Comparison of ENCODE assay signal across 1 cellular context in the genomic region with DNA sequence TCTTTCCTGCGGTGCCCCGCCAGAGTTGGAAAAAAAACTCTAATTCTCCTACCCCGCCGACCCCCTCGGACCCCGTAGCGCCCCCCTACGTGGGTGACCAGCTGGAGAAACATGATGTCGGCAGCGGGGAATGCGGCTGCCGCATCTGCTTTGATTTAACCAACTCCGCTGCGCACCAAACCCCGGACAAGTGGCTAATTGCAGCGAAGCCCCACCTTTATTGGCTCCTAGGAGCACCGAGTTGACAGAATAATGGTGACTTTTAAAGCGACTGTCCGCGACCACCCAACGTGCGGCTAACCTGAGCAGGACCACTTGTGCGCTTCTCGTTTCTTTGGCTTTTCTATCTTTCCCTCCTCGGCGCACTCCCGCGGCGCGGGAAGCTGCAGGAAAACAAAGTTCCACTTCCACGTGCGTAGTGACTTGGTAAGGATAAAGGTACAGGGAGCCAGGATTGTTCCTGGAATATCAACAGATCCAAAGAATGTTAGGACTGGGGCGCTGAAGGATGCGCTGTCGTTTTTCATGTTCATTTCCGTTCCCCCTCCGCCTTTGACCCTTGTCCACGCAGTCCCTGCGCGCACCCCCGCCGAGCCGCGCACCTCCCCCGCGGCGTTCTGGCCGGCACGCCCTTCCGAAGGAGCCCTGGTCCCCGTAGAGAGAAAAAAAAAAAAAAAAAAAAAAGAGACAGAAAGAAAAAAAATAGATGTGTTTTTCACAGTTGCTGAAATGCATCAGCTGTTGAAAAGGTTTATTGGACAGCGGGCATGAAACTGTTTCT.
TF ChIP-seq lines count a peak whose summit lies in the region.

No MANE protein-coding gene starts in this region.

TF ChIP-seq in HEK293, 187 proteins besides CTCF, POLR2A, EP300 and RAD21 (continued from another document and continues in another):
- TF ChIP-seq MYNN (tag by site-specific recombination; IDR thresholded peaks at IDR 0.05; ENCODE audit: borderline replicate concordance) (no peak), ZNF175 (tag by site-specific recombination; IDR thresholded peaks at IDR 0.05) (no peak), MZF1 (tag by site-specific recombination; IDR thresholded peaks at IDR 0.05; ENCODE audit: borderline replicate concordance) (no peak), ZNF239 (tag by site-specific recombination; IDR thresholded peaks at IDR 0.05) (no peak), ZNF624 (tag by site-specific recombination; IDR thresholded peaks at IDR 0.05) (no peak), ZNF404 (tag by site-specific recombination; IDR thresholded peaks at IDR 0.05) (no peak), ZNF792 (tag by site-specific recombination; IDR thresholded peaks at IDR 0.05) (no peak), ZBTB7A (tag by site-specific recombination; IDR thresholded peaks at IDR 0.05; ENCODE audit: low read depth) (no peak), SCRT1 (tag by site-specific recombination; IDR thresholded peaks at IDR 0.05; ENCODE audit: borderline replicate concordance) (no peak), ZFP37 (tag by site-specific recombination; IDR thresholded peaks at IDR 0.05) (no peak), ZNF600 (tag by site-specific recombination; IDR thresholded peaks at IDR 0.05) (peak; percentile 75), ZNF843 (tag by site-specific recombination; IDR thresholded peaks at IDR 0.05) (0 out of 2 replicates have a peak, but pooled peaks have one; percentile 20), ZNF571 (tag by site-specific recombination; IDR thresholded peaks at IDR 0.05) (no peak), ZBTB8A (tag by site-specific recombination; IDR thresholded peaks at IDR 0.05) (0 out of 2 replicates have a peak, but pooled peaks have one; percentile 22), ZNF223 (tag by site-specific recombination; IDR thresholded peaks at IDR 0.05) (no peak), ZNF596 (tag by site-specific recombination; IDR thresholded peaks at IDR 0.05) (no peak), ZNF488 (tag by site-specific recombination; IDR thresholded peaks at IDR 0.05) (no peak), ZNF747 (tag by site-specific recombination; IDR thresholded peaks at IDR 0.05) (no peak), ZNF214 (tag by site-specific recombination; IDR thresholded peaks at IDR 0.05; ENCODE audit: borderline replicate concordance) (no peak), ZNF426 (tag by site-specific recombination; IDR thresholded peaks at IDR 0.05) (no peak), BCL11B (tag by site-specific recombination; IDR thresholded peaks at IDR 0.05; ENCODE audit: low read depth) (peak; percentile 75; the same call in 1 of the 2 replicates), ZFP41 (tag by site-specific recombination; IDR thresholded peaks at IDR 0.05; ENCODE audit: borderline replicate concordance) (no peak), OSR2 (tag by site-specific recombination; IDR thresholded peaks at IDR 0.05) (peak; percentile 41; the same call in 1 of the 2 replicates), ZNF341 (tag by site-specific recombination; IDR thresholded peaks at IDR 0.05; ENCODE audit: low read depth) (peak; percentile 90), ZBTB21 (tag by site-specific recombination; IDR thresholded peaks at IDR 0.05) (0 out of 2 replicates have a peak, but pooled peaks have one; percentile 20), GLIS1 (tag by site-specific recombination; IDR thresholded peaks at IDR 0.05) (peak; percentile 95), ZFP69B (tag by site-specific recombination; IDR thresholded peaks at IDR 0.05) (no peak), ZNF670 (tag by site-specific recombination; IDR thresholded peaks at IDR 0.05; ENCODE audit: low read depth) (no peak), ZNF280C (tag by site-specific recombination; IDR thresholded peaks at IDR 0.05) (no peak), ZNF548 (tag by site-specific recombination; IDR thresholded peaks at IDR 0.05) (no peak), ZNF654 (tag by site-specific recombination; IDR thresholded peaks at IDR 0.05; ENCODE audit: low read depth) (no peak), ZNF155 (tag by site-specific recombination; IDR thresholded peaks at IDR 0.05) (no peak), BCL11A (tag by site-specific recombination; IDR thresholded peaks at IDR 0.05; ENCODE audit: low read depth) (no peak; the same call in 1 of the 2 replicates), ZNF830 (tag by site-specific recombination; IDR thresholded peaks at IDR 0.05; ENCODE audit: low read depth) (no peak), ZNF76 (tag by site-specific recombination; IDR thresholded peaks at IDR 0.05; ENCODE audit: borderline replicate concordance, low read depth) (no peak; the same call in 1 of the 2 replicates), TRIM28 (IDR thresholded peaks at IDR 0.05; ENCODE audit: borderline replicate concordance, low read length) (no peak), ZIC2 (tag by site-specific recombination; IDR thresholded peaks at IDR 0.05) (peak; percentile 92), ZNF24 (tag by site-specific recombination; IDR thresholded peaks at IDR 0.05) (peak; percentile 64; the same call in 1 of the 2 replicates), ZNF658 (tag by site-specific recombination; IDR thresholded peaks at IDR 0.05) (no peak), ZNF521 (tag by site-specific recombination; IDR thresholded peaks at IDR 0.05) (no peak), ZNF785 (tag by site-specific recombination; IDR thresholded peaks at IDR 0.05) (no peak), ZNF169 (tag by site-specific recombination; IDR thresholded peaks at IDR 0.05) (no peak), ZNF221 (tag by site-specific recombination; IDR thresholded peaks at IDR 0.05; ENCODE audit: borderline replicate concordance) (no peak), ZFHX2 (tag by site-specific recombination; conservative IDR thresholded peaks at IDR 0.05) (peak; percentile 57), ZNF660 (tag by site-specific recombination; IDR thresholded peaks at IDR 0.05) (no peak), ZNF768 (tag by site-specific recombination; IDR thresholded peaks at IDR 0.05) (no peak), ZNF585B (tag by site-specific recombination; IDR thresholded peaks at IDR 0.05) (no peak), ZNF138 (tag by site-specific recombination; IDR thresholded peaks at IDR 0.05; ENCODE audit: borderline replicate concordance) (no peak), ZBTB1 (tag by site-specific recombination; IDR thresholded peaks at IDR 0.05) (no peak), PRDM2 (tag by site-specific recombination; IDR thresholded peaks at IDR 0.05; ENCODE audit: borderline replicate concordance) (no peak), SP7 (tag by site-specific recombination; IDR thresholded peaks at IDR 0.05) (0 out of 2 replicates have a peak, but pooled peaks have one; percentile 24), SP3 (tag by site-specific recombination; IDR thresholded peaks at IDR 0.05) (peak; percentile 16; the same call in 1 of the 2 replicates), HOXC10 (CRISPR knock-in tag; IDR thresholded peaks at IDR 0.05) (no peak)
- TF ChIP-seq, protein P1, sequence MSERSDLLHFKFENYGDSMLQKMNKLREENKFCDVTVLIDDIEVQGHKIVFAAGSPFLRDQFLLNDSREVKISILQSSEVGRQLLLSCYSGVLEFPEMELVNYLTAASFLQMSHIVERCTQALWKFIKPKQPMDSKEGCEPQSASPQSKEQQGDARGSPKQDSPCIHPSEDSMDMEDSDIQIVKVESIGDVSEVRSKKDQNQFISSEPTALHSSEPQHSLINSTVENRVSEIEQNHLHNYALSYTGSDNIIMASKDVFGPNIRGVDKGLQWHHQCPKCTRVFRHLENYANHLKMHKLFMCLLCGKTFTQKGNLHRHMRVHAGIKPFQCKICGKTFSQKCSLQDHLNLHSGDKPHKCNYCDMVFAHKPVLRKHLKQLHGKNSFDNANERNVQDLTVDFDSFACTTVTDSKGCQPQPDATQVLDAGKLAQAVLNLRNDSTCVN (tag by site-specific recombination; optimal IDR thresholded peaks at IDR 0.05), result peak; percentile 91
- TF ChIP-seq, protein P2, sequence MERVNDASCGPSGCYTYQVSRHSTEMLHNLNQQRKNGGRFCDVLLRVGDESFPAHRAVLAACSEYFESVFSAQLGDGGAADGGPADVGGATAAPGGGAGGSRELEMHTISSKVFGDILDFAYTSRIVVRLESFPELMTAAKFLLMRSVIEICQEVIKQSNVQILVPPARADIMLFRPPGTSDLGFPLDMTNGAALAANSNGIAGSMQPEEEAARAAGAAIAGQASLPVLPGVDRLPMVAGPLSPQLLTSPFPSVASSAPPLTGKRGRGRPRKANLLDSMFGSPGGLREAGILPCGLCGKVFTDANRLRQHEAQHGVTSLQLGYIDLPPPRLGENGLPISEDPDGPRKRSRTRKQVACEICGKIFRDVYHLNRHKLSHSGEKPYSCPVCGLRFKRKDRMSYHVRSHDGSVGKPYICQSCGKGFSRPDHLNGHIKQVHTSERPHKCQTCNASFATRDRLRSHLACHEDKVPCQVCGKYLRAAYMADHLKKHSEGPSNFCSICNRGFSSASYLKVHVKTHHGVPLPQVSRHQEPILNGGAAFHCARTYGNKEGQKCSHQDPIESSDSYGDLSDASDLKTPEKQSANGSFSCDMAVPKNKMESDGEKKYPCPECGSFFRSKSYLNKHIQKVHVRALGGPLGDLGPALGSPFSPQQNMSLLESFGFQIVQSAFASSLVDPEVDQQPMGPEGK (tag by site-specific recombination; IDR thresholded peaks at IDR 0.05), result peak; percentile 81
- TF ChIP-seq, protein P3, sequence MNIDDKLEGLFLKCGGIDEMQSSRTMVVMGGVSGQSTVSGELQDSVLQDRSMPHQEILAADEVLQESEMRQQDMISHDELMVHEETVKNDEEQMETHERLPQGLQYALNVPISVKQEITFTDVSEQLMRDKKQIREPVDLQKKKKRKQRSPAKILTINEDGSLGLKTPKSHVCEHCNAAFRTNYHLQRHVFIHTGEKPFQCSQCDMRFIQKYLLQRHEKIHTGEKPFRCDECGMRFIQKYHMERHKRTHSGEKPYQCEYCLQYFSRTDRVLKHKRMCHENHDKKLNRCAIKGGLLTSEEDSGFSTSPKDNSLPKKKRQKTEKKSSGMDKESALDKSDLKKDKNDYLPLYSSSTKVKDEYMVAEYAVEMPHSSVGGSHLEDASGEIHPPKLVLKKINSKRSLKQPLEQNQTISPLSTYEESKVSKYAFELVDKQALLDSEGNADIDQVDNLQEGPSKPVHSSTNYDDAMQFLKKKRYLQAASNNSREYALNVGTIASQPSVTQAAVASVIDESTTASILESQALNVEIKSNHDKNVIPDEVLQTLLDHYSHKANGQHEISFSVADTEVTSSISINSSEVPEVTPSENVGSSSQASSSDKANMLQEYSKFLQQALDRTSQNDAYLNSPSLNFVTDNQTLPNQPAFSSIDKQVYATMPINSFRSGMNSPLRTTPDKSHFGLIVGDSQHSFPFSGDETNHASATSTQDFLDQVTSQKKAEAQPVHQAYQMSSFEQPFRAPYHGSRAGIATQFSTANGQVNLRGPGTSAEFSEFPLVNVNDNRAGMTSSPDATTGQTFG (tag by site-specific recombination; IDR thresholded peaks at IDR 0.05; ENCODE audit: borderline replicate concordance), result no peak
